ENCODE assay signal across 25 cellular contexts in genomic region chr2:80154231-80154915, GRCh38.
"Had no signal": no experiment of that assay in that cellular context is flagged by ENCODE, and none has a peak within 500 bp of the region (broad histone marks: within the 10 kb centered on the region; RNA-seq: fewer than 3 reads in every experiment).

No MANE protein-coding gene starts in this region.

- H3K4me1 Mint-ChIP-seq: natural killer cell; stimulated activated naive CD8-positive, alpha-beta T cell treated with anti-CD3 and anti-CD28 coated beads, Interleukin-15, amount 100 ng/mL, for 72 hours had no signal

- H3K27me3 Mint-ChIP-seq: effector memory CD8-positive, alpha-beta T cell; stimulated activated naive CD8-positive, alpha-beta T cell treated with anti-CD3 and anti-CD28 coated beads, Interleukin-15, amount 100 ng/mL, for 72 hours had no signal

- H3K27ac ChIP-seq: coronary artery, lower lobe of right lung, neutrophil, pancreas, right lobe of liver, suprapubic skin, transverse colon, upper lobe of right lung, uterus had no signal

- H3K4me3 ChIP-seq: coronary artery, lower lobe of right lung, pancreas, right lobe of liver, suprapubic skin, transverse colon, upper lobe of right lung, uterus had no signal

- H3K4me1 ChIP-seq: lower lobe of right lung, pancreas, right lobe of liver, suprapubic skin, transverse colon, upper lobe of right lung, uterus had no signal

- H3K27me3 ChIP-seq: neutrophil, pancreas, right lobe of liver, suprapubic skin, transverse colon, upper lobe of right lung, uterus had no signal

- ATAC-seq: effector memory CD8-positive, alpha-beta T cell; left ventricle myocardium superior; lower lobe of right lung; natural killer cell; pancreas; right lobe of liver; stimulated activated naive CD8-positive, alpha-beta T cell treated with anti-CD3 and anti-CD28 coated beads, Interleukin-15, amount 100 ng/mL, for 72 hours; upper lobe of right lung had no signal

- FAIRE-seq: endometrium, frontal cortex, keratinocyte, pancreas, small intestine had no signal

- H3K4me3 Mint-ChIP-seq: effector memory CD8-positive, alpha-beta T cell; natural killer cell; stimulated activated naive CD8-positive, alpha-beta T cell treated with anti-CD3 and anti-CD28 coated beads, Interleukin-15, amount 100 ng/mL, for 72 hours had no signal

- H3K9me3 ChIP-seq: lower lobe of right lung, neutrophil, pancreas, right lobe of liver, suprapubic skin, transverse colon, upper lobe of right lung, uterus had no signal

- DNase-seq: dermis blood vessel endothelial cell; effector memory CD8-positive, alpha-beta T cell; erythroblast; left ventricle myocardium superior; lower lobe of right lung; natural killer cell; pancreas; retina; right lobe of liver; small intestine; stimulated activated CD4-positive, alpha-beta T cell treated with anti-CD3 and anti-CD28 coated beads, Interleukin-12 subunit alpha, Interleukin-12 subunit beta, amount 100 ng/mL, for 4 hours; stimulated activated CD4-positive, alpha-beta T cell treated with anti-CD3 and anti-CD28 coated beads, Interleukin-1b, Interleukin-23, amount 100 ng/mL, for 48 hours; stimulated activated CD4-positive, alpha-beta T cell treated with anti-CD3 and anti-CD28 coated beads, Interleukin-4, amount 100 ng/mL, for 1 hour; stimulated activated CD8-positive, alpha-beta memory T cell treated with anti-CD3 and anti-CD28 coated beads, Interleukin-4, amount 100 ng/mL, for 48 hours; stimulated activated naive CD4-positive, alpha-beta T cell; stimulated activated naive CD8-positive, alpha-beta T cell treated with anti-CD3 and anti-CD28 coated beads, Interleukin-15, amount 100 ng/mL, for 72 hours; transverse colon; upper lobe of right lung; uterus had no signal

- H3K27ac Mint-ChIP-seq: effector memory CD8-positive, alpha-beta T cell; natural killer cell; stimulated activated naive CD8-positive, alpha-beta T cell treated with anti-CD3 and anti-CD28 coated beads, Interleukin-15, amount 100 ng/mL, for 72 hours had no signal

- H3K36me3 ChIP-seq: lower lobe of right lung, neutrophil, pancreas, right lobe of liver, suprapubic skin, transverse colon, upper lobe of right lung, uterus had no signal
